ENCODE assay signal across 8 cellular contexts in genomic region chr3:186784820-186785516, GRCh38. TPM values are rescaled to one million over a fixed set of nuclear protein-coding genes. Genes with fewer than 3 reads are reported as not detected.
DNase-seq lines count a peak whose midpoint lies in the region; ATAC-seq and TF ChIP-seq lines count a peak whose summit lies in the region.

No MANE protein-coding gene starts in this region.

- peak overlapping the region in 6 of 7 donors; percentile 96 to 100 (median 100) for H3K27ac Mint-ChIP-seq in CD14-positive monocyte
- H3K27ac Mint-ChIP-seq in natural killer cell treated with Interleukin-12 subunit alpha and Interleukin-12 subunit beta and Interleukin-15 and Interleukin-18, amount 100 ng/mL, for 72 hours = peak overlapping the region; percentile 98

- peaks cover 33% of the 10 kb centered on the region for H3K36me3 ChIP-seq in colonic mucosa

- no peaks in the 10 kb centered on the region for H3K9me3 ChIP-seq in colonic mucosa

- no peak for DNase-seq in CD14-positive monocyte (ENCODE audit: low spot score)
- DNase-seq in KBM-7 = peak; percentile 24
- no peak for DNase-seq in colonic mucosa
- DNase-seq in natural killer cell treated with Interleukin-12 subunit alpha and Interleukin-12 subunit beta and Interleukin-15 and Interleukin-18, amount 100 ng/mL, for 72 hours (ENCODE audit: low spot score) = no peak
- no peak for DNase-seq in activated gamma-delta T cell treated with Interleukin-2 at 50 U/mL for 16 hours

- H3K36me3 Mint-ChIP-seq in CD14-positive monocyte = peaks cover 53 to 59% of the 10 kb centered on the region in 2 donors
- peaks cover 62% of the 10 kb centered on the region for H3K36me3 Mint-ChIP-seq in natural killer cell treated with Interleukin-12 subunit alpha and Interleukin-12 subunit beta and Interleukin-15 and Interleukin-18, amount 100 ng/mL, for 72 hours

- H3K9ac ChIP-seq in colonic mucosa (ENCODE audit: low read depth in 2 of 2, low read length in 2 of 2) = peak overlapping the region; percentile 100

- peaks cover 0 to 5% (median 0%) of the 10 kb centered on the region in 3 donors for H3K27me3 Mint-ChIP-seq in CD14-positive monocyte (ENCODE audit: low read depth in 3 of 3)
- no peaks in the 10 kb centered on the region for H3K27me3 Mint-ChIP-seq in natural killer cell treated with Interleukin-12 subunit alpha and Interleukin-12 subunit beta and Interleukin-15 and Interleukin-18, amount 100 ng/mL, for 72 hours

- no peak for ATAC-seq in natural killer cell treated with Interleukin-12 subunit alpha and Interleukin-12 subunit beta and Interleukin-15 and Interleukin-18, amount 100 ng/mL, for 72 hours
- ATAC-seq in GM19324 (IDR thresholded peaks at IDR 0.05; ENCODE audit: low FRiP score, unreplicated experiment) (no peak), GM21367 (IDR thresholded peaks at IDR 0.05; ENCODE audit: unreplicated experiment) (no peak), GM21526 (IDR thresholded peaks at IDR 0.05; ENCODE audit: low FRiP score, unreplicated experiment) (no peak)

- peaks cover 0 to 5% (median 0%) of the 10 kb centered on the region in 7 donors for H3K9me3 Mint-ChIP-seq in CD14-positive monocyte
- H3K9me3 Mint-ChIP-seq in natural killer cell treated with Interleukin-12 subunit alpha and Interleukin-12 subunit beta and Interleukin-15 and Interleukin-18, amount 100 ng/mL, for 72 hours = no peaks in the 10 kb centered on the region

- peaks cover 5% of the 10 kb centered on the region for H3K4me1 ChIP-seq in colonic mucosa

- intact Hi-C loops in CD14-positive monocyte (cut with micrococcal nuclease) = loop anchor here (5.0 to 10.0 kb wide), 4 partner anchors 42 to 850 kb away; partner anchors contain the start of genes DNAJB11 (in 1 of the 2), RPL39L (in 1 of the 2) and TRA2B (in 1 of the 2)
- intact Hi-C loops in colonic mucosa (cut with DNase I) = loop anchor here (5.0 kb wide), 1 partner anchor 218 kb away; the partner anchor contains the start of gene TBCCD1

- TF ChIP-seq CTCF in CD14-positive monocyte (IDR thresholded peaks at IDR 0.05) = no peak
- no peak for TF ChIP-seq CTCF in colonic mucosa (IDR thresholded peaks at IDR 0.05)

- peak overlapping the region; percentile 77 for H3K4me3 ChIP-seq in colonic mucosa

- H3K27me3 ChIP-seq in colonic mucosa = no peaks in the 10 kb centered on the region

- no peak overlapping the region for H3K27ac ChIP-seq in colonic mucosa

- H3K4me1 Mint-ChIP-seq in CD14-positive monocyte = peaks cover 33% of the 10 kb centered on the region
- H3K4me1 Mint-ChIP-seq in natural killer cell treated with Interleukin-12 subunit alpha and Interleukin-12 subunit beta and Interleukin-15 and Interleukin-18, amount 100 ng/mL, for 72 hours (ENCODE audit: low read depth in 2 of 2) = peaks cover 62 to 68% of the 10 kb centered on the region in 2 donors

- H3K4me3 Mint-ChIP-seq in CD14-positive monocyte = peak overlapping the region; percentile 98 to 99
- peak overlapping the region; percentile 98 for H3K4me3 Mint-ChIP-seq in natural killer cell treated with Interleukin-12 subunit alpha and Interleukin-12 subunit beta and Interleukin-15 and Interleukin-18, amount 100 ng/mL, for 72 hours

- in situ Hi-C loops in KBM-7 (cut with MboI; ENCODE audit: low pct_unique_long_range_greater_than_20kb, low sequenced_read_pairs) = no loop called here

RNA-seq across cellular contexts. Expression of gene EIF4A2, which starts 1.6 kb away (rescaled TPM):
- 10 to 100 TPM; 67.0 to 73.0 TPM for polyA plus RNA-seq in CD14-positive monocyte
- 100 to 1,000 TPM; 337 to 366 TPM for total RNA-seq in colonic mucosa
- total RNA-seq in natural killer cell treated with Interleukin-12 subunit alpha and Interleukin-12 subunit beta and Interleukin-15 and Interleukin-18, amount 100 ng/mL, for 72 hours = 100 to 1,000 TPM; 399 to 539 TPM

RNA-seq across cellular contexts. Expression of gene RFC4, which starts 21.3 kb away (rescaled TPM):
- polyA plus RNA-seq in CD14-positive monocyte = 1 to 10 TPM; 3.9 to 4.6 TPM
- 10 to 100 TPM; 13.4 to 40.4 TPM for total RNA-seq in colonic mucosa
- total RNA-seq in natural killer cell treated with Interleukin-12 subunit alpha and Interleukin-12 subunit beta and Interleukin-15 and Interleukin-18, amount 100 ng/mL, for 72 hours = 100 to 1,000 TPM in 1 of 2 donors, 10 to 100 TPM in 1; 63.1 to 114 TPM

RNA-seq across cellular contexts. Expression of gene ADIPOQ, which starts 57.5 kb away (rescaled TPM):
- not detected for polyA plus RNA-seq in CD14-positive monocyte
- under 1 TPM; 0.17 to 0.58 TPM for total RNA-seq in colonic mucosa
- not detected for total RNA-seq in natural killer cell treated with Interleukin-12 subunit alpha and Interleukin-12 subunit beta and Interleukin-15 and Interleukin-18, amount 100 ng/mL, for 72 hours
